ENCODE assay signal across 1 cellular context in genomic region chr11:62337682-62338181, GRCh38.
A peak's percentile ranks its signal among the peaks of the same experiment; 100 is the strongest.
TF ChIP-seq lines count a peak whose summit lies in the region.

No MANE protein-coding gene starts in this region.

TF ChIP-seq in HEK293, 187 proteins besides CTCF, POLR2A, EP300 and RAD21 (continued from another document):
- no peak for TF ChIP-seq ZBTB48 (tag by site-specific recombination; IDR thresholded peaks at IDR 0.05)
- TF ChIP-seq ZNF596 (tag by site-specific recombination; IDR thresholded peaks at IDR 0.05): no peak
- no peak for TF ChIP-seq ZNF223 (tag by site-specific recombination; IDR thresholded peaks at IDR 0.05)
- TF ChIP-seq ZNF837 (tag by site-specific recombination; IDR thresholded peaks at IDR 0.05): no peak
- TF ChIP-seq GLIS1 (tag by site-specific recombination; IDR thresholded peaks at IDR 0.05): peak; percentile 61
- TF ChIP-seq ZNF366 (tag by site-specific recombination; conservative IDR thresholded peaks at IDR 0.05): peak; percentile 25; the same call in 1 of the 2 replicates
- TF ChIP-seq, protein P1, sequence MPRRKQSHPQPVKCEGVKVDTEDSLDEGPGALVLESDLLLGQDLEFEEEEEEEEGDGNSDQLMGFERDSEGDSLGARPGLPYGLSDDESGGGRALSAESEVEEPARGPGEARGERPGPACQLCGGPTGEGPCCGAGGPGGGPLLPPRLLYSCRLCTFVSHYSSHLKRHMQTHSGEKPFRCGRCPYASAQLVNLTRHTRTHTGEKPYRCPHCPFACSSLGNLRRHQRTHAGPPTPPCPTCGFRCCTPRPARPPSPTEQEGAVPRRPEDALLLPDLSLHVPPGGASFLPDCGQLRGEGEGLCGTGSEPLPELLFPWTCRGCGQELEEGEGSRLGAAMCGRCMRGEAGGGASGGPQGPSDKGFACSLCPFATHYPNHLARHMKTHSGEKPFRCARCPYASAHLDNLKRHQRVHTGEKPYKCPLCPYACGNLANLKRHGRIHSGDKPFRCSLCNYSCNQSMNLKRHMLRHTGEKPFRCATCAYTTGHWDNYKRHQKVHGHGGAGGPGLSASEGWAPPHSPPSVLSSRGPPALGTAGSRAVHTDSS (tag by site-specific recombination; IDR thresholded peaks at IDR 0.05): no peak
- TF ChIP-seq ZNF146 (tag by site-specific recombination; IDR thresholded peaks at IDR 0.05): no peak
- TF ChIP-seq MYNN (tag by site-specific recombination; IDR thresholded peaks at IDR 0.05; ENCODE audit: borderline replicate concordance): no peak
- peak; percentile 97 for TF ChIP-seq ZBTB11 (tag by site-specific recombination; conservative IDR thresholded peaks at IDR 0.05; ENCODE audit: low read depth)
- TF ChIP-seq SALL2 (tag by site-specific recombination; IDR thresholded peaks at IDR 0.05; ENCODE audit: borderline replicate concordance): no peak
- no peak for TF ChIP-seq ZFP69B (tag by site-specific recombination; IDR thresholded peaks at IDR 0.05)
- TF ChIP-seq ZNF169 (tag by site-specific recombination; IDR thresholded peaks at IDR 0.05): no peak
- TF ChIP-seq ZSCAN16 (tag by site-specific recombination; IDR thresholded peaks at IDR 0.05): no peak
- no peak for TF ChIP-seq ZNF248 (tag by site-specific recombination; IDR thresholded peaks at IDR 0.05)
- TF ChIP-seq ZNF549 (tag by site-specific recombination; IDR thresholded peaks at IDR 0.05): no peak
- no peak for TF ChIP-seq ZNF341 (tag by site-specific recombination; IDR thresholded peaks at IDR 0.05; ENCODE audit: low read depth)
- no peak for TF ChIP-seq ZNF629 (tag by site-specific recombination; IDR thresholded peaks at IDR 0.05)
- TF ChIP-seq ZNF558 (tag by site-specific recombination; IDR thresholded peaks at IDR 0.05): no peak
